Comparison of ENCODE assay signal across 12 cellular contexts in the genomic region with DNA sequence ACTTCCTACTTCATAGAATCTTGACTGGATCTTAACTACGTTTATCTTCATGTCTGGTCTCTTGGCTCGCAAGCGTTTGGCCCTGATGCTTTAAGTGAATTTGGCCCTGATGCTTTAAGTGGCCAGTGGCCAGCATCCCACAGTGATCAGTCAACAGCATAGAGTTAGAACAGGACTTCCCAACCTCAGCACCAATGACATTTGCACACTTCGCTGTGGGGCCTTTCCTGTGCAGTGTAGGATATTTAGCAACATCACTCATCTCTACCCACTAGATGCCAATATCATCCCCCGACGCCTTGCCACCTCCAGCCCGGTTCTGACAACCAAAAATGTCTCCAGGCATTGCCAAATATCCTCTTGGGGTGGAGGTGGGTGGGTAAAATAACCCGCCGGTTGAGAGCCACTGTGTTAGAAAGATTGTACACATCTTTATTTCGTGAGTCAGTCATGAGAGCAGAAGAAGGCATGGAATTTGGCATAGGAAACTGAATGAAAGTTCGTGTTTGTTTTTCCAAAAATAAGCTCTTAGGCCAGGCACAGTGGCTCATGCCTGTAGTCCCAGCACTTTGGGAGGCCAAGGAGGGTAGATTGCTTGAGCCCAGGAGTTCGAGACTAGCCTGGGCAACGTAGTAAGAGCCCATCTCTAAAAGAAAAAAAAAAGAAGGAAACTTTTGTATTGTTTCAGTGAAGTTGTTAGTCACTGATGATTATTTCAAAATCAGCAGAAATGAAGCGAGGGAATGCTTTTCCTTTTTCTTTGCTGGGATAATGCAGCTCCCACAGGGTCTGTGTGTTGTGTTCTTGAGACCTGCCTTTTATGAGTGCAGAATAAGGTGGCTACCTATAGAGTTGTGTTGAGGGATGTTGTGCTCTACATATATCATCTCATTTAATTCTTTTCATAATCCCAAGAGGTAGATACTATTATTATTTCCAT. TPM values are rescaled to one million over a fixed set of nuclear protein-coding genes. Genes with fewer than 3 reads are reported as not detected.
DNase-seq lines count a peak whose midpoint lies in the region; ATAC-seq, FAIRE-seq and TF ChIP-seq lines count a peak whose summit lies in the region.
"Had no signal": no experiment of that assay in that cellular context is flagged by ENCODE, and none has a peak within 500 bp of the region (broad histone marks: within the 10 kb centered on the region; RNA-seq: fewer than 3 reads in every experiment).

No MANE protein-coding gene starts in this region.

- DNase-seq in AG04449 (ENCODE audit: low read depth, low spot score) (peak; percentile 45), HFFc6 (peak; percentile 70), astrocyte (ENCODE audit: low read depth) (peak; percentile 91), lung (ENCODE audit: low spot score) (no peak), NCI-H1417 treated with DMSO at 0.1 percent for 48 hours (lab: John Stamatoyannopoulos, UW) (no peak), NCI-H82 treated with DMSO at 0.1 percent for 48 hours (lab: John Stamatoyannopoulos, UW; ENCODE audit: unreplicated experiment) (no peak), mesendoderm (no peak)
- DNase-seq: central memory CD4-positive, alpha-beta T cell; glutamatergic neuron had no signal

- H3K4me3 ChIP-seq in AG04449 (ENCODE audit: low read depth, low read length) (no peak overlapping the region), astrocyte (ENCODE audit: insufficient read depth, low read depth, low read length) (no peak overlapping the region), lung (no peak overlapping the region), mesendoderm (ENCODE audit: low read length) (no peak overlapping the region)

- H3K4me1 Mint-ChIP-seq in HFFc6 (ENCODE audit: low read depth) (peaks cover 63% of the 10 kb centered on the region), astrocyte (ENCODE audit: low read depth, unreplicated experiment) (peaks cover 4% of the 10 kb centered on the region)

- TF ChIP-seq CTCF in AG04449 (IDR thresholded peaks at IDR 0.05; ENCODE audit: insufficient read depth, low read length, missing control alignments): no peak
- no peak for TF ChIP-seq CTCF in HFFc6 (IDR thresholded peaks at IDR 0.05)
- no peak for TF ChIP-seq CTCF in astrocyte (IDR thresholded peaks at IDR 0.05; ENCODE audit: insufficient read depth, low read depth, low read length)
- TF ChIP-seq CTCF in lung (IDR thresholded peaks at IDR 0.05; ENCODE audit: control extremely low read depth, extremely low read depth): no peak

- no peaks in the 10 kb centered on the region; the same call in 1 of the 2 replicates for H3K27me3 Mint-ChIP-seq in HFFc6 (ENCODE audit: insufficient read depth)
- no peaks in the 10 kb centered on the region for H3K27me3 Mint-ChIP-seq in astrocyte (ENCODE audit: low read depth, unreplicated experiment)

- H3K9me3 Mint-ChIP-seq in HFFc6 (no peaks in the 10 kb centered on the region), astrocyte (ENCODE audit: unreplicated experiment) (no peaks in the 10 kb centered on the region)

- H2AK5ac ChIP-seq in mesendoderm (ENCODE audit: low read length): no peak overlapping the region

- H3K4ac ChIP-seq in mesendoderm (ENCODE audit: low read depth, low read length): no peak overlapping the region

- H3K79me2 ChIP-seq in astrocyte (ENCODE audit: insufficient read depth, low read length) (no peaks in the 10 kb centered on the region), mesendoderm (ENCODE audit: control insufficient read depth, insufficient read depth, low read length) (no peaks in the 10 kb centered on the region)

- H3K36me3 ChIP-seq in astrocyte (ENCODE audit: insufficient read depth, low read length) (no peaks in the 10 kb centered on the region), lung (ENCODE audit: control insufficient read depth in 2 of 2, insufficient read depth in 2 of 2, low read length in 2 of 2) (no peaks in the 10 kb centered on the region), mesendoderm (ENCODE audit: control insufficient read depth, insufficient read depth, low read length) (no peaks in the 10 kb centered on the region)

- H3K27ac Mint-ChIP-seq in HFFc6 (peak overlapping the region; percentile 84), astrocyte (ENCODE audit: unreplicated experiment) (peak overlapping the region; percentile 49)

- H2AFZ ChIP-seq in astrocyte (ENCODE audit: low read depth, low read length): no peak overlapping the region

- H2BK5ac ChIP-seq in mesendoderm (ENCODE audit: low read length): no peak overlapping the region

- H4K8ac ChIP-seq in mesendoderm (ENCODE audit: low read depth, low read length): no peak overlapping the region

- peak; percentile 43 for ATAC-seq in lung (ENCODE audit: insufficient read depth, low FRiP score)
- ATAC-seq in activated CD4-positive, CD25-positive, alpha-beta regulatory T cell treated with anti-CD3 and anti-CD28 coated beads, Interleukin-2, amount 50 U/mL, for 24 hours: no peak

- H3K9ac ChIP-seq in astrocyte (ENCODE audit: low read length): no peak overlapping the region
- H3K9ac ChIP-seq in mesendoderm (ENCODE audit: low read length): no peak overlapping the region

- no peak overlapping the region for H2BK120ac ChIP-seq in mesendoderm (ENCODE audit: low read depth, low read length)

- H3K9me3 ChIP-seq in astrocyte (ENCODE audit: insufficient read depth, low read depth, low read length) (no peaks in the 10 kb centered on the region), lung (ENCODE audit: control insufficient read depth in 2 of 2, insufficient read depth in 1 of 2, low read length in 1 of 2) (no peaks in the 10 kb centered on the region)

- POLR2A ChIA-PET in AG04449 (lab: Yijun Ruan, JAX): interaction anchor here (0.7 kb wide), 1 partner anchor 41 kb away, joined by 3 read pairs; no protein-coding TSS in a partner anchor

- H3K27ac ChIP-seq in astrocyte (ENCODE audit: low read depth, low read length) (peak overlapping the region; percentile 57), lung (ENCODE audit: low read depth in 1 of 2, low read length in 1 of 2) (peak overlapping the region in 1 of 2 donors; percentile 67), mesendoderm (ENCODE audit: low read depth, low read length) (no peak overlapping the region)
- H3K27ac ChIP-seq: C4-2B had no signal

- no peak for FAIRE-seq in astrocyte (lab: Jason Lieb, UNC)

- no peak overlapping the region for H3K56ac ChIP-seq in mesendoderm (ENCODE audit: low read length)

- H2BK15ac ChIP-seq in mesendoderm (replicated peaks; ENCODE audit: low read depth): no peak overlapping the region

- H3K27me3 ChIP-seq in astrocyte (ENCODE audit: insufficient read depth, low read length) (no peaks in the 10 kb centered on the region), lung (ENCODE audit: control insufficient read depth, insufficient read depth) (no peaks in the 10 kb centered on the region), mesendoderm (ENCODE audit: insufficient read depth, low read length, poor library complexity) (no peaks in the 10 kb centered on the region)

- H3K18ac ChIP-seq in mesendoderm (ENCODE audit: low read length): no peak overlapping the region

- no peak overlapping the region for H3K23ac ChIP-seq in mesendoderm (ENCODE audit: low read length)

- H3K79me1 ChIP-seq in mesendoderm (ENCODE audit: low read length): no peaks in the 10 kb centered on the region

- no peaks in the 10 kb centered on the region for H3K36me3 Mint-ChIP-seq in HFFc6 (ENCODE audit: low read depth)
- H3K36me3 Mint-ChIP-seq in astrocyte (ENCODE audit: low read depth, unreplicated experiment): no peaks in the 10 kb centered on the region

- H3K4me1 ChIP-seq in astrocyte (ENCODE audit: insufficient read depth, low read length) (peaks cover 22% of the 10 kb centered on the region), lung (ENCODE audit: control insufficient read depth in 2 of 2, insufficient read depth in 2 of 2, low read length in 2 of 2) (no peaks in the 10 kb centered on the region), mesendoderm (ENCODE audit: control insufficient read depth, low read depth, low read length) (no peaks in the 10 kb centered on the region)

- 44 to 47% methylated on average over 14 of the region's 14 CpGs for WGBS in lung, 2 donors
- no CpG with 5 or more reads among the region's 14 CpGs for WGBS in mesendoderm (ENCODE audit: extremely low coverage, insufficient coverage, low lambda C conversion rate)

- H4K20me1 ChIP-seq in astrocyte (ENCODE audit: insufficient read depth, low read length): no peaks in the 10 kb centered on the region

- H3K4me2 ChIP-seq in astrocyte (ENCODE audit: low read length) (peak overlapping the region; percentile 64), mesendoderm (ENCODE audit: low read length) (no peak overlapping the region)

- no peak overlapping the region for H4K5ac ChIP-seq in mesendoderm (ENCODE audit: low read length)

- CTCF ChIA-PET in AG04449 (lab: Yijun Ruan, JAX): no interaction called here

- H3K4me3 Mint-ChIP-seq in HFFc6 (peak overlapping the region; percentile 57; the same call in 1 of the 2 replicates), astrocyte (ENCODE audit: unreplicated experiment) (no peak overlapping the region)

RNA-seq across cellular contexts. Expression of a gene that starts 12.0 kb away (rescaled TPM):
- total RNA-seq in HFFc6 (2021; fragmentation: NEBNext Ultra II Directional; extraction: Animal tissue kit (Norgen Biotek cat#: 25700)): under 1 TPM; 0.09 to 0.34 (median 0.22) TPM
- total RNA-seq in astrocyte (not detected in 2 replicates), lung (not detected)
- under 1 TPM in 1 of 2 donors, not detected in 1; 0.09 TPM for polyA plus RNA-seq in lung
- not detected for polyA plus RNA-seq in mesendoderm (2013, experiment 1 of 2)
- polyA plus RNA-seq in mesendoderm (2013, experiment 2 of 2): not detected

RNA-seq across cellular contexts. Expression of a gene that starts 20.6 kb away (rescaled TPM):
- not detected for total RNA-seq in HFFc6 (2021; fragmentation: NEBNext Ultra II Directional; extraction: Animal tissue kit (Norgen Biotek cat#: 25700))
- total RNA-seq in astrocyte (not detected in 2 replicates), lung (not detected)
- not detected for polyA plus RNA-seq in lung
- polyA plus RNA-seq in mesendoderm (2013, experiment 1 of 2): not detected
- polyA plus RNA-seq in mesendoderm (2013, experiment 2 of 2): not detected
- total RNA-seq: mesenteric fat pad had no signal

RNA-seq across cellular contexts. Expression of a gene that starts 42.1 kb away (rescaled TPM):
- 10 to 100 TPM; 53.7 to 75.0 (median 65.6) TPM for total RNA-seq in HFFc6 (2021; fragmentation: NEBNext Ultra II Directional; extraction: Animal tissue kit (Norgen Biotek cat#: 25700))
- total RNA-seq in astrocyte (49.7 and 51.6 TPM in 2 replicates), lung (10 to 100 TPM; 47.0 to 90.6 TPM)
- polyA plus RNA-seq in lung: 10 to 100 TPM; 59.7 to 75.6 TPM
- 86.7 TPM for polyA plus RNA-seq in mesendoderm (2013, experiment 1 of 2)
- 88.9 TPM for polyA plus RNA-seq in mesendoderm (2013, experiment 2 of 2)

Comparison
In these comparisons a context has a peak if more than half of its experiments do, and no peak if none do; other contexts are left out.
1. DNase-seq: peak in AG04449 (single experiment), HFFc6 (single experiment) and astrocyte (single experiment); none in lung (single experiment), NCI-H1417 treated with DMSO at 0.1 percent for 48 hours (single experiment), NCI-H82 treated with DMSO at 0.1 percent for 48 hours (single experiment) and mesendoderm (single experiment).